In genomic region chr20:54466112-54466511, GRCh38 we compare ENCODE assay signal across 1 cellular context.
A peak's percentile ranks its signal among the peaks of the same experiment; 100 is the strongest.
TF ChIP-seq lines count a peak whose summit lies in the region.

No MANE protein-coding gene starts in this region.

TF ChIP-seq in K562, 482 proteins besides CTCF, POLR2A, EP300 and RAD21 (continued from another document):
- TF ChIP-seq TFE3 (CRISPR knock-in tag; IDR thresholded peaks at IDR 0.05), result peak; percentile 61
- TF ChIP-seq ZBTB5 (IDR thresholded peaks at IDR 0.05), result no peak
- peak in 1 of 3 experiments; percentile 48; a peak in 1 of 6 replicates for TF ChIP-seq ZBTB11 (CRISPR knock-in tag; IDR thresholded peaks at IDR 0.05)
- no peak for TF ChIP-seq CSDE1 (IDR thresholded peaks at IDR 0.05)
- TF ChIP-seq ZNF561 (CRISPR knock-in tag; conservative IDR thresholded peaks at IDR 0.05), result no peak
- TF ChIP-seq RBM22 (IDR thresholded peaks at IDR 0.05; ENCODE audit: low read depth, low read length, poor library complexity, severe bottlenecking), result no peak
- TF ChIP-seq USF2 (CRISPR knock-in tag; IDR thresholded peaks at IDR 0.05), result 0 out of 2 replicates have a peak, but pooled peaks have one; percentile 13
- no peak for TF ChIP-seq COPS2 (conservative IDR thresholded peaks at IDR 0.05)
TF ChIP-seq in K562: peak in this region for 3.
